Comparison of ENCODE assay signal across 16 cellular contexts in genomic region chr3:117531078-117531477, GRCh38.
"Had no signal": no experiment of that assay in that cellular context is flagged by ENCODE, and none has a peak within 500 bp of the region (broad histone marks: within the 10 kb centered on the region; RNA-seq: fewer than 3 reads in every experiment).

No MANE protein-coding gene starts in this region.

- H3K4me1 Mint-ChIP-seq: activated naive CD8-positive, alpha-beta T cell treated with anti-CD3 and anti-CD28 coated beads for 36 hours; stimulated activated naive B cell treated with anti-CD40 and anti-IgM and Interleukin-4, amounts not matched to agents 10 μg/mL and 1 μg/mL and 100 μg/mL, for 72 hours had no signal

- H3K27ac ChIP-seq: brain microvascular endothelial cell, esophagus squamous epithelium, tibial nerve had no signal

- H3K4me3 Mint-ChIP-seq: activated naive CD8-positive, alpha-beta T cell treated with anti-CD3 and anti-CD28 coated beads for 36 hours; activated T-helper 1 cell treated with anti-CD3 and anti-CD28 coated beads, Interleukin-12 subunit alpha, Interleukin-12 subunit beta, Interleukin-2, Interleukin-4 antibody, amounts not matched to agents 30 ng/mL and 10 ng/mL and 1 ng/mL, durations not matched to agents 14 hours and 24 hours and 36 hours; natural killer cell treated with Interleukin-12 subunit alpha and Interleukin-12 subunit beta and Interleukin-15 and Interleukin-18, amount 100 ng/mL, for 72 hours; stimulated activated naive B cell treated with anti-CD40 and anti-IgM and Interleukin-4, amounts not matched to agents 10 μg/mL and 1 μg/mL and 100 μg/mL, for 72 hours had no signal

- H3K9me3 Mint-ChIP-seq: activated T-helper 1 cell treated with anti-CD3 and anti-CD28 coated beads, Interleukin-12 subunit alpha, Interleukin-12 subunit beta, Interleukin-2, Interleukin-4 antibody, amounts not matched to agents 30 ng/mL and 10 ng/mL and 1 ng/mL, durations not matched to agents 14 hours and 24 hours and 36 hours had no signal

- H3K4me3 ChIP-seq: esophagus squamous epithelium, tibial nerve had no signal

- H3K27me3 Mint-ChIP-seq: activated naive CD8-positive, alpha-beta T cell treated with anti-CD3 and anti-CD28 coated beads for 36 hours; natural killer cell treated with Interleukin-12 subunit alpha and Interleukin-12 subunit beta and Interleukin-15 and Interleukin-18, amount 100 ng/mL, for 72 hours had no signal

- H3K27ac Mint-ChIP-seq: activated naive CD8-positive, alpha-beta T cell treated with anti-CD3 and anti-CD28 coated beads for 36 hours; activated T-helper 1 cell treated with anti-CD3 and anti-CD28 coated beads, Interleukin-12 subunit alpha, Interleukin-12 subunit beta, Interleukin-2, Interleukin-4 antibody, amounts not matched to agents 30 ng/mL and 10 ng/mL and 1 ng/mL, durations not matched to agents 14 hours and 24 hours and 36 hours; natural killer cell treated with Interleukin-12 subunit alpha and Interleukin-12 subunit beta and Interleukin-15 and Interleukin-18, amount 100 ng/mL, for 72 hours; stimulated activated naive B cell treated with anti-CD40 and anti-IgM and Interleukin-4, amounts not matched to agents 10 μg/mL and 1 μg/mL and 100 μg/mL, for 72 hours had no signal

- H3K4me1 ChIP-seq: esophagus squamous epithelium had no signal

- H3K36me3 Mint-ChIP-seq: activated naive CD8-positive, alpha-beta T cell treated with anti-CD3 and anti-CD28 coated beads for 36 hours; natural killer cell treated with Interleukin-12 subunit alpha and Interleukin-12 subunit beta and Interleukin-15 and Interleukin-18, amount 100 ng/mL, for 72 hours; stimulated activated naive B cell treated with anti-CD40 and anti-IgM and Interleukin-4, amounts not matched to agents 10 μg/mL and 1 μg/mL and 100 μg/mL, for 72 hours had no signal

- DNase-seq: activated CD4-positive, CD25-positive, alpha-beta regulatory T cell treated with anti-CD3 and anti-CD28 coated beads, Interleukin-2, amount 50 U/mL, for 72 hours; activated naive CD8-positive, alpha-beta T cell treated with anti-CD3 and anti-CD28 coated beads for 36 hours; brain microvascular endothelial cell; cortex of kidney; effector CD4-positive, alpha-beta T cell; esophagus squamous epithelium; foreskin fibroblast; glutamatergic neuron; kidney; left ventricle myocardium superior; mesenchymal stem cell; stimulated activated CD4-positive, alpha-beta T cell treated with anti-CD3 and anti-CD28 coated beads, Interleukin-4, amount 100 ng/mL, for 1 hour; stimulated activated naive B cell treated with anti-CD40 and anti-IgM and Interleukin-4, amounts not matched to agents 10 μg/mL and 1 μg/mL and 100 μg/mL, for 72 hours had no signal

- H3K36me3 ChIP-seq: brain microvascular endothelial cell, esophagus squamous epithelium, tibial nerve had no signal

- H3K9me3 ChIP-seq: esophagus squamous epithelium, tibial nerve had no signal

- ATAC-seq: left ventricle myocardium superior; natural killer cell treated with Interleukin-12 subunit alpha and Interleukin-12 subunit beta and Interleukin-15 and Interleukin-18, amount 100 ng/mL, for 72 hours; stimulated activated naive B cell treated with anti-CD40 and anti-IgM and Interleukin-4, amounts not matched to agents 10 μg/mL and 1 μg/mL and 100 μg/mL, for 72 hours had no signal

- H3K27me3 ChIP-seq: brain microvascular endothelial cell, esophagus squamous epithelium, tibial nerve had no signal
